In genomic region chr13:20116213-20116612, GRCh38 we compare ENCODE assay signal across 16 cellular contexts. TPM values are rescaled to one million over a fixed set of nuclear protein-coding genes. Genes with fewer than 3 reads are reported as not detected.
"Had no signal": no experiment of that assay in that cellular context is flagged by ENCODE, and none has a peak within 500 bp of the region (broad histone marks: within the 10 kb centered on the region; RNA-seq: fewer than 3 reads in every experiment).

No MANE protein-coding gene starts in this region.

- H3K36me3 ChIP-seq: gastroesophageal sphincter, prostate gland, spleen had no signal

- ATAC-seq: gastroesophageal sphincter, sciatic nerve had no signal

- H3K4me1 ChIP-seq: prostate gland had no signal

- H3K27me3 ChIP-seq: gastroesophageal sphincter had no signal

- H3K4me3 Mint-ChIP-seq: activated naive CD4-positive, alpha-beta T cell treated with anti-CD3 and anti-CD28 coated beads for 36 hours; activated T-helper 1 cell treated with anti-CD3 and anti-CD28 coated beads, Interleukin-12 subunit alpha, Interleukin-12 subunit beta, Interleukin-2, Interleukin-4 antibody, amounts not matched to agents 30 ng/mL and 10 ng/mL and 1 ng/mL, durations not matched to agents 14 hours and 24 hours and 36 hours had no signal

- H3K4me3 ChIP-seq: gastroesophageal sphincter, prostate gland, spleen had no signal

- DNase-seq: activated CD4-positive, alpha-beta T cell treated with anti-CD3 and anti-CD28 coated beads for 48 hours; activated naive CD4-positive, alpha-beta T cell treated with anti-CD3 and anti-CD28 coated beads for 36 hours; caudate nucleus; cortex of kidney; effector CD8-positive, alpha-beta T cell; nucleus accumbens; spleen; stimulated activated CD4-positive, alpha-beta T cell treated with anti-CD3 and anti-CD28 coated beads, Interleukin-2, amount 100 ng/mL, for 24 hours; stimulated activated naive CD4-positive, alpha-beta T cell; substantia nigra; T-helper 9 cell; trophoblast cell had no signal

- H3K27ac Mint-ChIP-seq: activated naive CD4-positive, alpha-beta T cell treated with anti-CD3 and anti-CD28 coated beads for 36 hours; activated T-helper 1 cell treated with anti-CD3 and anti-CD28 coated beads, Interleukin-12 subunit alpha, Interleukin-12 subunit beta, Interleukin-2, Interleukin-4 antibody, amounts not matched to agents 30 ng/mL and 10 ng/mL and 1 ng/mL, durations not matched to agents 14 hours and 24 hours and 36 hours had no signal

- H3K9me3 Mint-ChIP-seq: activated naive CD4-positive, alpha-beta T cell treated with anti-CD3 and anti-CD28 coated beads for 36 hours; activated T-helper 1 cell treated with anti-CD3 and anti-CD28 coated beads, Interleukin-12 subunit alpha, Interleukin-12 subunit beta, Interleukin-2, Interleukin-4 antibody, amounts not matched to agents 30 ng/mL and 10 ng/mL and 1 ng/mL, durations not matched to agents 14 hours and 24 hours and 36 hours had no signal

- H3K9me3 ChIP-seq: gastroesophageal sphincter, prostate gland, spleen had no signal

- H3K27ac ChIP-seq: gastroesophageal sphincter, prostate gland, spleen had no signal

RNA-seq across cellular contexts. Expression of gene GJA3, which starts 44.6 kb away (rescaled TPM):
- total RNA-seq: activated T-helper 1 cell treated with anti-CD3 and anti-CD28 coated beads, Interleukin-12 subunit alpha, Interleukin-12 subunit beta, Interleukin-2, Interleukin-4 antibody, amounts not matched to agents 30 ng/mL and 10 ng/mL and 1 ng/mL, durations not matched to agents 14 hours and 24 hours and 36 hours; sciatic nerve had no signal
